Comparison of ENCODE assay signal across 23 cellular contexts in the genomic region with DNA sequence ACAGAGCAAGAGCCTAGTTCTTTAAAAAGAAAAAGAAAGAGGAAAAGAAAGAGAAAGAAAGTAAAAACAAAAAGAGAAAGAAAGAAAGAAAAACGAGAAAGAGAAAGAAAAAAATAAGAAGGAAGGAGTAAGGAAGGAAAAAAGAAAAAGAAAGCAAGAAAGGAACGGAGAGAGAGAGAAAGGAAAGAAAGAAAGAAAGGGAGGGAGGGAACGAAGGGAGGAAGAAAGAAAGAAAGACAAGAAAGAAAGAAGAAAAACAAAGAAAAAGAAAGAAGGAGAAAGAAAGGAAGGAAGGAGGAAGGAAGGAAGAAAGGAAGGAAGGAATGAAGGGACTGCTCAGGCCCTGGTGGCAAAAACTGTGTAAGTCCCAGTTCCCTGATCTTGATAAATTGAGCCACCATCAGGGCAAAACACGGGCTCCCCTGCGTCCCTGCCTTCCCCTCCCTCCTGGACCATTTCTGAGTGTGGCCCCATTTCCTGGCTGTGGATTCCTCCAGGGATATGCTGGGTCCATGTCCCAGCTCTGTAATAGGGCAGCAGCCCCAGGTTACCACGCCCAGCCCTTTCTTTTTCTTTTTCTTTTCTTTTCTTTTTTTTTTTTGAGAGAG. TPM values are rescaled to one million over a fixed set of nuclear protein-coding genes. Genes with fewer than 3 reads are reported as not detected.
"Had no signal": no experiment of that assay in that cellular context is flagged by ENCODE, and none has a peak within 500 bp of the region (broad histone marks: within the 10 kb centered on the region; RNA-seq: fewer than 3 reads in every experiment).

No MANE protein-coding gene starts in this region.

- H3K4me2 ChIP-seq: smooth muscle cell had no signal

- H3K27me3 Mint-ChIP-seq: activated B cell treated with CpG ODN at 0.5 μM for 24 hours; activated CD4-positive, alpha-beta memory T cell treated with anti-CD3 and anti-CD28 coated beads, Interleukin-2, amount 10 ng/mL, durations not matched to agents 7 days and 5 days; activated CD8-positive, alpha-beta memory T cell treated with anti-CD3 and anti-CD28 coated beads, Interleukin-2, amount 10 ng/mL, durations not matched to agents 7 days and 5 days had no signal

- H3K9me3 ChIP-seq: pancreas, upper lobe of left lung had no signal

- H3K4me3 Mint-ChIP-seq: activated B cell treated with CpG ODN at 0.5 μM for 24 hours; activated CD4-positive, alpha-beta memory T cell treated with anti-CD3 and anti-CD28 coated beads, Interleukin-2, amount 10 ng/mL, durations not matched to agents 7 days and 5 days; activated CD8-positive, alpha-beta memory T cell treated with anti-CD3 and anti-CD28 coated beads, Interleukin-2, amount 10 ng/mL, durations not matched to agents 7 days and 5 days; activated naive CD8-positive, alpha-beta T cell; dendritic cell treated with granulocyte-macrophage colony-stimulating factor and Interleukin-4, amounts not matched to agents 40 ng/mL and 50 ng/mL, for 4 days; effector memory CD8-positive, alpha-beta T cell had no signal

- H3K27ac Mint-ChIP-seq: activated B cell treated with CpG ODN at 0.5 μM for 24 hours; activated CD4-positive, alpha-beta memory T cell treated with anti-CD3 and anti-CD28 coated beads, Interleukin-2, amount 10 ng/mL, durations not matched to agents 7 days and 5 days; activated CD8-positive, alpha-beta memory T cell treated with anti-CD3 and anti-CD28 coated beads, Interleukin-2, amount 10 ng/mL, durations not matched to agents 7 days and 5 days; activated naive CD8-positive, alpha-beta T cell; dendritic cell treated with granulocyte-macrophage colony-stimulating factor and Interleukin-4, amounts not matched to agents 40 ng/mL and 50 ng/mL, for 4 days had no signal

- DNase-seq: activated B cell treated with CpG ODN at 0.5 μM for 24 hours; activated CD4-positive, alpha-beta memory T cell treated with anti-CD3 and anti-CD28 coated beads, Interleukin-2, amount 10 ng/mL, durations not matched to agents 7 days and 5 days; activated CD4-positive, alpha-beta T cell treated with anti-CD3 and anti-CD28 coated beads for 48 hours; activated CD8-positive, alpha-beta memory T cell treated with anti-CD3 and anti-CD28 coated beads, Interleukin-2, amount 10 ng/mL, durations not matched to agents 7 days and 5 days; effector memory CD8-positive, alpha-beta T cell; foreskin fibroblast; glutamatergic neuron; hippocampal formation; left lung; pancreas; stimulated activated CD4-positive, alpha-beta T cell treated with anti-CD3 and anti-CD28 coated beads, Interleukin-4, amount 100 ng/mL, for 1 hour; stomach; upper lobe of left lung had no signal

- H3K4me1 ChIP-seq: left lung, pancreas, stomach, upper lobe of left lung had no signal

- H3K36me3 Mint-ChIP-seq: activated naive CD8-positive, alpha-beta T cell had no signal

- ATAC-seq: activated CD8-positive, alpha-beta memory T cell treated with anti-CD3 and anti-CD28 coated beads, Interleukin-2, amount 10 ng/mL, durations not matched to agents 7 days and 5 days; effector memory CD8-positive, alpha-beta T cell; left lung; pancreas; sciatic nerve had no signal

- H3K36me3 ChIP-seq: left lung, pancreas, stomach, upper lobe of left lung had no signal

- H3K4me3 ChIP-seq: left lung, pancreas, smooth muscle cell, stomach, upper lobe of left lung had no signal

- H3K27me3 ChIP-seq: left lung, pancreas, stomach, upper lobe of left lung had no signal

- H3K4me1 Mint-ChIP-seq: activated B cell treated with CpG ODN at 0.5 μM for 24 hours; activated CD4-positive, alpha-beta memory T cell treated with anti-CD3 and anti-CD28 coated beads, Interleukin-2, amount 10 ng/mL, durations not matched to agents 7 days and 5 days; activated CD8-positive, alpha-beta memory T cell treated with anti-CD3 and anti-CD28 coated beads, Interleukin-2, amount 10 ng/mL, durations not matched to agents 7 days and 5 days had no signal

- H3K27ac ChIP-seq: left lung, pancreas, stomach, upper lobe of left lung had no signal

RNA-seq across cellular contexts. Expression of a gene that starts 44.8 kb away (rescaled TPM):
- total RNA-seq: activated B cell treated with CpG ODN at 0.5 μM for 24 hours; activated CD4-positive, alpha-beta memory T cell treated with anti-CD3 and anti-CD28 coated beads, Interleukin-2, amount 10 ng/mL, durations not matched to agents 7 days and 5 days; activated CD8-positive, alpha-beta memory T cell treated with anti-CD3 and anti-CD28 coated beads, Interleukin-2, amount 10 ng/mL, durations not matched to agents 7 days and 5 days; chondrocyte; kidney epithelial cell; left lung; lung microvascular endothelial cell; myocyte; pancreas; smooth muscle cell; T-helper 2 cell treated with Interferon-gamma antibody and Interleukin-4, amounts not matched to agents 100 ng/mL and 5 ng/mL, for 36 hours; upper lobe of left lung had no signal
- polyA plus RNA-seq: neural cell, pancreas, smooth muscle cell, stomach had no signal
